ENCODE assay signal across 8 cellular contexts in genomic region chr14:69657961-69658360, GRCh38. TPM values are rescaled to one million over a fixed set of nuclear protein-coding genes. Genes with fewer than 3 reads are reported as not detected.
A peak's percentile ranks its signal among the peaks of the same experiment; 100 is the strongest.
DNase-seq lines count a peak whose midpoint lies in the region; ATAC-seq and TF ChIP-seq lines count a peak whose summit lies in the region.

No MANE protein-coding gene starts in this region.

- H3K9me3 Mint-ChIP-seq in activated naive CD4-positive, alpha-beta T cell treated with anti-CD3 and anti-CD28 coated beads, Interleukin-2, amount 10 ng/mL, durations not matched to agents 7 days and 5 days, result no peaks in the 10 kb centered on the region

- TF ChIP-seq POLR2A in right lobe of liver (IDR thresholded peaks at IDR 0.05), result no peak
- TF ChIP-seq POLR2A in uterus (IDR thresholded peaks at IDR 0.05), result no peak

- H3K4me1 ChIP-seq in mammary epithelial cell (ENCODE audit: insufficient read depth, low read length), result peaks cover 62% of the 10 kb centered on the region
- H3K4me1 ChIP-seq in right lobe of liver, result peaks cover 0 to 22% (median 8%) of the 10 kb centered on the region in 4 donors
- H3K4me1 ChIP-seq in uterus, result peaks cover 2 to 13% of the 10 kb centered on the region in 2 donors

- H3K4me2 ChIP-seq in mammary epithelial cell (ENCODE audit: insufficient read depth, low read depth, low read length), result peak overlapping the region; percentile 81

- dilution Hi-C loops in mammary epithelial cell (cut with HindIII; ENCODE audit: low sequenced_read_pairs), result no loop called here

- peaks cover 67% of the 10 kb centered on the region for H3K4me1 Mint-ChIP-seq in activated naive CD4-positive, alpha-beta T cell treated with anti-CD3 and anti-CD28 coated beads, Interleukin-2, amount 10 ng/mL, durations not matched to agents 7 days and 5 days

- peaks cover 38% of the 10 kb centered on the region for H3K36me3 Mint-ChIP-seq in activated naive CD4-positive, alpha-beta T cell treated with anti-CD3 and anti-CD28 coated beads, Interleukin-2, amount 10 ng/mL, durations not matched to agents 7 days and 5 days

- H3K36me3 ChIP-seq in mammary epithelial cell (ENCODE audit: insufficient read depth, low read length) (peaks cover 6% of the 10 kb centered on the region), right lobe of liver (peaks cover 0 to 8% (median 0%) of the 10 kb centered on the region in 4 donors), uterus (no peaks in the 10 kb centered on the region)

- H3K9me3 ChIP-seq in mammary epithelial cell (replicated peaks; ENCODE audit: insufficient read depth, low read length) (no peaks in the 10 kb centered on the region), right lobe of liver (no peaks in the 10 kb centered on the region), uterus (no peaks in the 10 kb centered on the region)

- no TSS peak for BruUV-seq in mammary epithelial cell (replicated peaks; lab: Mats Ljungman, UMichigan)

- CTCF ChIA-PET in activated naive CD4-positive, alpha-beta T cell treated with anti-CD3 and anti-CD28 coated beads, Interleukin-2, amount 10 ng/mL, durations not matched to agents 7 days and 5 days (lab: Charles Lee), result no interaction called here
- CTCF ChIA-PET in mammary epithelial cell (lab: Charles Lee; ENCODE audit: low non-redundant PET), result no interaction called here

- no peaks in the 10 kb centered on the region for H3K27me3 Mint-ChIP-seq in activated naive CD4-positive, alpha-beta T cell treated with anti-CD3 and anti-CD28 coated beads, Interleukin-2, amount 10 ng/mL, durations not matched to agents 7 days and 5 days

- H2AFZ ChIP-seq in mammary epithelial cell (ENCODE audit: low read depth, low read length), result peak overlapping the region; percentile 51

- H3K27me3 ChIP-seq in mammary epithelial cell (ENCODE audit: insufficient read depth, low read length) (no peaks in the 10 kb centered on the region), right lobe of liver (no peaks in the 10 kb centered on the region), uterus (no peaks in the 10 kb centered on the region)

- DNase-seq in activated naive CD4-positive, alpha-beta T cell treated with anti-CD3 and anti-CD28 coated beads, Interleukin-2, amount 10 ng/mL, durations not matched to agents 7 days and 5 days, result no peak
- DNase-seq in activated naive CD4-positive, alpha-beta T cell treated with Interleukin-2 at 50 U/mL for 16 hours, result no peak
- peak; percentile 93 for DNase-seq in mammary epithelial cell
- DNase-seq in right lobe of liver, result peak; percentile 51 to 79 (median 78)
- no peak for DNase-seq in uterus
- no peak for DNase-seq in GDM1 (lab: John Stamatoyannopoulos, UW)
- DNase-seq in HuH-7 (ENCODE audit: low spot score), result no peak

- peak overlapping the region; percentile 87 for H3K9ac ChIP-seq in mammary epithelial cell (ENCODE audit: insufficient read depth, low read length)

- in situ Hi-C loops in mammary epithelial cell (cut with MboI; ENCODE audit: low sequenced_read_pairs in 2 of 2), result no loop called here

- TF ChIP-seq CTCF in mammary epithelial cell (conservative IDR thresholded peaks at IDR 0.05 in 1 of 2, IDR thresholded peaks at IDR 0.05 in 1 of 2; ENCODE audit: extremely low read depth in 1 of 2, insufficient read depth in 1 of 2, low read depth in 1 of 2, low read length in 2 of 2), result no peak
- TF ChIP-seq CTCF in right lobe of liver (IDR thresholded peaks at IDR 0.05), result no peak
- TF ChIP-seq CTCF in uterus (IDR thresholded peaks at IDR 0.05), result no peak

- 2% methylated on average over 8 of the region's 9 CpGs for WGBS in mammary epithelial cell (ENCODE audit: low coverage, missing lambda C conversion rate)
- 44% methylated on average over 8 of the region's 9 CpGs for WGBS in right lobe of liver (ENCODE audit: insufficient coverage, low coverage, low lambda C conversion rate, missing lambda C conversion rate)

- H4K20me1 ChIP-seq in mammary epithelial cell (ENCODE audit: insufficient read depth, low read length), result no peaks in the 10 kb centered on the region

- H3K27ac Mint-ChIP-seq in activated naive CD4-positive, alpha-beta T cell treated with anti-CD3 and anti-CD28 coated beads, Interleukin-2, amount 10 ng/mL, durations not matched to agents 7 days and 5 days, result peak overlapping the region; percentile 54

- intact Hi-C loops in mammary epithelial cell (cut with micrococcal nuclease) (loop anchor here (1.0 to 2.0 kb wide), 4 partner anchors 15 to 59 kb away; no protein-coding TSS in a partner anchor), right lobe of liver (cut with DNase I) (no loop called here), uterus (cut with DNase I; ENCODE audit: low total_unique reads) (no loop called here)

- peaks cover 84% of the 10 kb centered on the region for H3K79me2 ChIP-seq in mammary epithelial cell (ENCODE audit: insufficient read depth, low read length)

- H3K27ac ChIP-seq in mammary epithelial cell (ENCODE audit: insufficient read depth, low read depth, low read length), result peak overlapping the region; percentile 80
- H3K27ac ChIP-seq in right lobe of liver, result peak overlapping the region in 2 of 3 donors; percentile 20 to 22
- peak overlapping the region; percentile 9 to 29 for H3K27ac ChIP-seq in uterus

- ATAC-seq in right lobe of liver (peak; percentile 84 to 94 (median 90)), GM19351 (IDR thresholded peaks at IDR 0.05; ENCODE audit: unreplicated experiment) (no peak)

- no peak overlapping the region for H3K4me3 Mint-ChIP-seq in activated naive CD4-positive, alpha-beta T cell treated with anti-CD3 and anti-CD28 coated beads, Interleukin-2, amount 10 ng/mL, durations not matched to agents 7 days and 5 days

- H3K4me3 ChIP-seq in mammary epithelial cell (replicated peaks in 1 of 3; ENCODE audit: insufficient read depth in 1 of 3, low read depth in 2 of 3, low read length in 3 of 3) (peak overlapping the region; percentile 13 to 24 (median 17)), right lobe of liver (no peak overlapping the region), uterus (no peak overlapping the region)

RNA-seq across cellular contexts. Expression of gene SUSD6, which starts 46.6 kb away (rescaled TPM):
- total RNA-seq in mammary epithelial cell, result 10 to 100 TPM; 34.8 to 45.6 TPM
- polyA plus RNA-seq in mammary epithelial cell, result 17.1 TPM
- polyA minus RNA-seq in mammary epithelial cell, result 41.4 TPM
- total RNA-seq in right lobe of liver, result 10 to 100 TPM in 5 of 6 experiments, 1 to 10 TPM in 1; 9.6 to 17.4 (median 12.5) TPM
- 10 to 100 TPM in 3 of 4 donors, 1 to 10 TPM in 1; 8.8 to 35.1 (median 17.6) TPM for total RNA-seq in uterus

Comparison
In these comparisons a context has a peak if more than half of its experiments do, and no peak if none do; other contexts are left out.
1. DNase-seq: peak in mammary epithelial cell (single experiment) and right lobe of liver (3 of 3); none in activated naive CD4-positive, alpha-beta T cell treated with anti-CD3 and anti-CD28 coated beads, Interleukin-2, amount 10 ng/mL, durations not matched to agents 7 days and 5 days (single experiment), activated naive CD4-positive, alpha-beta T cell treated with Interleukin-2 at 50 U/mL for 16 hours (single experiment), uterus (0 of 2), GDM1 (single experiment) and HuH-7 (single experiment).
2. H3K27ac ChIP-seq: peak in every context shown above with its lines; median percentile 80 in mammary epithelial cell; 21 in right lobe of liver; 19 in uterus.
3. H3K4me3 ChIP-seq: peak in mammary epithelial cell (3 of 3); none in right lobe of liver (0 of 3) and uterus (0 of 2).